ENCODE assay signal across 15 cellular contexts in the genomic region with DNA sequence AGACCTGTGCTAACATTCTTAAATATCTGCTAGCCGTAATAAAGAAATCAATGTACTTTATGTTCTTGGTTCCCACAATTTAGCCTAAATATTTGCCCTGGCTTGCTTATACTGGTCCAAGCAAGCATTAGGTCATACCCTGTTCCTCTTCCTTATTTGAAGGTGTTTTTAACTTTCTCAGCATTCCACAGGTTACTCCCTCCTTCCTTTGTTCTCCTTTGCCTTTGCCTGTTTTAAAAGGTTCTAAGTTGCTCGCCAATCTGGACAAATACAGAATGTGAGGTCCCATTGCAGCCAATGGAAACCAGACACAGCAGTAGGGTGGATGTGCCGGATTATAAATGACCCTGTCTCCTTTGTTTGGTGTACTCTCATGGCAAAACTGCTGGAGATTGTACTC.
DNase-seq lines count a peak whose midpoint lies in the region; TF ChIP-seq lines count a peak whose summit lies in the region.
"Had no signal": no experiment of that assay in that cellular context is flagged by ENCODE, and none has a peak within 500 bp of the region (broad histone marks: within the 10 kb centered on the region; RNA-seq: fewer than 3 reads in every experiment).

No MANE protein-coding gene starts in this region.

- peak overlapping the region; percentile 55 to 71 for H3K27ac ChIP-seq in ascending aorta
- peak overlapping the region; percentile 50 for H3K27ac ChIP-seq in epithelial cell of prostate
- H3K27ac ChIP-seq in prostate gland, result peak overlapping the region; percentile 26 to 34
- H3K27ac ChIP-seq: BLaER1 treated with 17β-estradiol and CSF1 and Interleukin-3, amounts not matched to agents 10 nM and 100 nM had no signal

- TF ChIP-seq CTCF in ascending aorta (IDR thresholded peaks at IDR 0.05) (no peak), prostate gland (IDR thresholded peaks at IDR 0.05) (no peak)

- H3K36me3 ChIP-seq in ascending aorta (no peaks in the 10 kb centered on the region), prostate gland (no peaks in the 10 kb centered on the region)
- H3K36me3 ChIP-seq: BLaER1 treated with 17β-estradiol and CSF1 and Interleukin-3, amounts not matched to agents 10 nM and 100 nM had no signal

- DNase-seq in ascending aorta (ENCODE audit: low spot score in 2 of 2) (no peak), epithelial cell of prostate (ENCODE audit: low read depth, low spot score) (no peak), prostate gland (ENCODE audit: low spot score) (no peak), NOMO-1 treated with dmso at 0.1 percent for 144 hours (lab: John Stamatoyannopoulos, UW; ENCODE audit: unreplicated experiment) (no peak), T1000 (lab: John Stamatoyannopoulos, UW) (no peak), NCI-H2081 (lab: John Stamatoyannopoulos, UW) (no peak), HT-29 (ENCODE audit: low spot score) (no peak)
- DNase-seq: Calu3; CD8-positive, alpha-beta T cell; DMS79 treated with DMSO at 0.1 percent for 48 hours; GF-D8; GOT3; H7; HFFc6 had no signal

- 49% methylated on average over 3 of the region's 3 CpGs for WGBS in prostate gland

- H3K4me1 ChIP-seq in ascending aorta (no peaks in the 10 kb centered on the region), prostate gland (replicated peaks) (no peaks in the 10 kb centered on the region)
- H3K4me1 ChIP-seq: BLaER1 treated with 17β-estradiol and CSF1 and Interleukin-3, amounts not matched to agents 10 nM and 100 nM had no signal

- TF ChIP-seq POLR2A in prostate gland (IDR thresholded peaks at IDR 0.05), result no peak

- H3K4me3 ChIP-seq in ascending aorta (no peak overlapping the region), prostate gland (no peak overlapping the region)
- H3K4me3 ChIP-seq: BLaER1 treated with 17β-estradiol and CSF1 and Interleukin-3, amounts not matched to agents 10 nM and 100 nM had no signal

- intact Hi-C loops in ascending aorta (cut with DNase I), result no loop called here
- intact Hi-C loops in prostate gland (cut with DNase I), result no loop called here

- H3K27me3 ChIP-seq in ascending aorta (no peaks in the 10 kb centered on the region), prostate gland (replicated peaks; ENCODE audit: insufficient read depth) (no peaks in the 10 kb centered on the region)
- H3K27me3 ChIP-seq: BLaER1 treated with 17β-estradiol and CSF1 and Interleukin-3, amounts not matched to agents 10 nM and 100 nM had no signal

- H3K9me3 ChIP-seq in ascending aorta (no peaks in the 10 kb centered on the region), prostate gland (no peaks in the 10 kb centered on the region)
- H3K9me3 ChIP-seq: BLaER1 treated with 17β-estradiol and CSF1 and Interleukin-3, amounts not matched to agents 10 nM and 100 nM had no signal
